ENCODE assay signal across 20 cellular contexts in the genomic region with DNA sequence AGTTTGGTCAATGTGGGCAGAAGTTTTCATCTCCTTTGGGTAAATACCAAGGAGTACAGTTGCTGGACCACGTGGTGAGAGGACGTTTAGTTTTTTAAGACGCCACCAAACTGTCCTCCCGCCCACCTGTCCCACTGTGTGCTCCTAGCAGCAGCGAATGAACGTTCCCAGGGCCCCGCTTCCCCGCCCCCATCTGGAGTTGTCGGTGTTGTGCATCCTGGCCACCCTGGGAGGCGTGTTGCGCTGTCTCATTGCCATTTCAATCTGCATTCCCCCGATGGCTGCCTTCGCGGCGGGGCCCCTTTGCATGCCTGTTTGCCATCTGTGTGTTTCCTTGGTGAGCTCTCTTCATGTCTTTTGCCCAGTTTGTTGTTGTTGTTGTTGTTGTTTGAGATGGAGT.
"Had no signal": no experiment of that assay in that cellular context is flagged by ENCODE, and none has a peak within 500 bp of the region (broad histone marks: within the 10 kb centered on the region; RNA-seq: fewer than 3 reads in every experiment).

No MANE protein-coding gene starts in this region.

- H3K4me3 Mint-ChIP-seq: naive thymus-derived CD4-positive, alpha-beta T cell; stimulated activated naive B cell treated with anti-CD40 and anti-IgM and Interleukin-4, amounts not matched to agents 10 μg/mL and 1 μg/mL and 100 μg/mL, for 72 hours had no signal

- H3K27ac ChIP-seq: coronary artery, parathyroid adenoma, psoas muscle, right lobe of liver had no signal

- H3K27me3 ChIP-seq: right lobe of liver, stomach, transverse colon had no signal

- H3K9ac ChIP-seq: parathyroid adenoma had no signal

- H3K27me3 Mint-ChIP-seq: naive thymus-derived CD4-positive, alpha-beta T cell; stimulated activated naive B cell treated with anti-CD40 and anti-IgM and Interleukin-4, amounts not matched to agents 10 μg/mL and 1 μg/mL and 100 μg/mL, for 72 hours had no signal

- H3K4me1 ChIP-seq: right lobe of liver had no signal

- H3K4me3 ChIP-seq: coronary artery, psoas muscle, right lobe of liver, stomach, thoracic aorta, transverse colon had no signal

- ATAC-seq: esophagus mucosa; left lobe of liver; naive thymus-derived CD4-positive, alpha-beta T cell; psoas muscle; right lobe of liver; stimulated activated naive B cell treated with anti-CD40 and anti-IgM and Interleukin-4, amounts not matched to agents 10 μg/mL and 1 μg/mL and 100 μg/mL, for 72 hours had no signal

- DNase-seq: effector CD4-positive, alpha-beta T cell; islet precursor cell; mammary epithelial cell; naive thymus-derived CD4-positive, alpha-beta T cell; nucleus accumbens; psoas muscle; retina; right lobe of liver; stimulated activated CD4-positive, alpha-beta T cell treated with anti-CD3 and anti-CD28 coated beads, Interleukin-15, amount 100 ng/mL, for 24 hours; stimulated activated CD4-positive, alpha-beta T cell treated with anti-CD3 and anti-CD28 coated beads, Interleukin-1b, Interleukin-23, amount 100 ng/mL, for 48 hours; stimulated activated CD4-positive, alpha-beta T cell treated with anti-CD3 and anti-CD28 coated beads, Interleukin-4, amount 100 ng/mL, for 24 hours; stimulated activated naive B cell treated with anti-CD40 and anti-IgM and Interleukin-4, amounts not matched to agents 10 μg/mL and 1 μg/mL and 100 μg/mL, for 72 hours; stomach; substantia nigra; transverse colon had no signal

- H3K9me3 ChIP-seq: psoas muscle, right lobe of liver, stomach, thoracic aorta, transverse colon had no signal

- H3K9me3 Mint-ChIP-seq: stimulated activated naive B cell treated with anti-CD40 and anti-IgM and Interleukin-4, amounts not matched to agents 10 μg/mL and 1 μg/mL and 100 μg/mL, for 72 hours had no signal

- H2AFZ ChIP-seq: parathyroid adenoma had no signal
